Comparison of ENCODE assay signal across 22 cellular contexts in genomic region chr20:16293590-16293989, GRCh38.
DNase-seq lines count a peak whose midpoint lies in the region; ATAC-seq and TF ChIP-seq lines count a peak whose summit lies in the region.
"Had no signal": no experiment of that assay in that cellular context is flagged by ENCODE, and none has a peak within 500 bp of the region (broad histone marks: within the 10 kb centered on the region; RNA-seq: fewer than 3 reads in every experiment).

No MANE protein-coding gene starts in this region.

- H3K27me3 ChIP-seq in mammary epithelial cell (ENCODE audit: insufficient read depth, low read length): no peaks in the 10 kb centered on the region
- no peaks in the 10 kb centered on the region for H3K27me3 ChIP-seq in CD8-positive, alpha-beta memory T cell (ENCODE audit: insufficient read depth, low read length, poor library complexity, severe bottlenecking)

- H3K36me3 Mint-ChIP-seq in CD8-positive, alpha-beta memory T cell: peaks cover 0 to 42% (median 12%) of the 10 kb centered on the region in 3 donors
- H3K36me3 Mint-ChIP-seq: activated CD8-positive, alpha-beta memory T cell treated with anti-CD3 and anti-CD28 coated beads, Interleukin-2, amount 10 ng/mL, durations not matched to agents 7 days and 5 days had no signal

- peaks cover 0 to 13% (median 3%) of the 10 kb centered on the region in 5 donors for H3K9me3 Mint-ChIP-seq in CD8-positive, alpha-beta memory T cell
- H3K9me3 Mint-ChIP-seq: CD4-positive, alpha-beta T cell; IgD-negative memory B cell had no signal

- H3K4me1 Mint-ChIP-seq in CD8-positive, alpha-beta memory T cell: no peaks in the 10 kb centered on the region
- H3K4me1 Mint-ChIP-seq: activated CD8-positive, alpha-beta memory T cell treated with anti-CD3 and anti-CD28 coated beads, Interleukin-2, amount 10 ng/mL, durations not matched to agents 7 days and 5 days; IgD-negative memory B cell had no signal

- no peak overlapping the region for H3K4me3 Mint-ChIP-seq in CD8-positive, alpha-beta memory T cell
- H3K4me3 Mint-ChIP-seq: activated CD8-positive, alpha-beta memory T cell treated with anti-CD3 and anti-CD28 coated beads, Interleukin-2, amount 10 ng/mL, durations not matched to agents 7 days and 5 days; activated T-cell treated with anti-CD3 and anti-CD28 coated beads, Interleukin-2, amount 50 U/mL, for 72 hours; CD4-positive, alpha-beta T cell; IgD-negative memory B cell; WTC11 had no signal

- POLR2A ChIA-PET in CD8-positive, alpha-beta memory T cell (lab: Charles Lee): no interaction called here

- no peak overlapping the region for H2AFZ ChIP-seq in mammary epithelial cell (ENCODE audit: low read depth, low read length)

- intact Hi-C loops in mammary epithelial cell (cut with micrococcal nuclease): no loop called here

- BruUV-seq in mammary epithelial cell (replicated peaks; lab: Mats Ljungman, UMichigan): no TSS peak

- H3K27ac Mint-ChIP-seq in CD8-positive, alpha-beta memory T cell: no peak overlapping the region
- H3K27ac Mint-ChIP-seq: activated CD8-positive, alpha-beta memory T cell treated with anti-CD3 and anti-CD28 coated beads, Interleukin-2, amount 10 ng/mL, durations not matched to agents 7 days and 5 days; activated T-cell treated with anti-CD3 and anti-CD28 coated beads, Interleukin-2, amount 50 U/mL, for 72 hours; CD4-positive, alpha-beta T cell; IgD-negative memory B cell; WTC11 had no signal

- H3K79me2 ChIP-seq in mammary epithelial cell (ENCODE audit: insufficient read depth, low read length): no peaks in the 10 kb centered on the region

- in situ Hi-C loops in mammary epithelial cell (cut with MboI; ENCODE audit: low sequenced_read_pairs in 2 of 2): no loop called here

- no peaks in the 10 kb centered on the region for H3K9me3 ChIP-seq in mammary epithelial cell (replicated peaks; ENCODE audit: insufficient read depth, low read length)
- H3K9me3 ChIP-seq in CD8-positive, alpha-beta memory T cell (ENCODE audit: low read length): no peaks in the 10 kb centered on the region
- H3K9me3 ChIP-seq: prostate gland had no signal

- DNase-seq in HS-5 (ENCODE audit: low read depth): peak; percentile 25
- DNase-seq in NCI-H69 (lab: John Stamatoyannopoulos, UW): peak; percentile 31
- peak; percentile 69 for DNase-seq in mammary epithelial cell
- DNase-seq in renal cortical epithelial cell (ENCODE audit: low read depth): peak; percentile 44
- DNase-seq in CD8-positive, alpha-beta memory T cell: no peak
- no peak for DNase-seq in stimulated activated CD4-positive, alpha-beta T cell treated with anti-CD3 and anti-CD28 coated beads, Interleukin-4, amount 100 ng/mL, for 1 hour
- DNase-seq: activated CD4-positive, alpha-beta T cell treated with anti-CD3 and anti-CD28 coated beads, Interleukin-2, amount 50 U/mL, for 1 hour; activated CD8-positive, alpha-beta memory T cell treated with anti-CD3 and anti-CD28 coated beads, Interleukin-2, amount 10 ng/mL, durations not matched to agents 7 days and 5 days; activated naive CD4-positive, alpha-beta T cell treated with Interleukin-2 at 50 U/mL for 16 hours; activated T-cell treated with anti-CD3 and anti-CD28 coated beads, Interleukin-2, amount 50 U/mL, for 72 hours; amniotic stem cell; CD4-positive, alpha-beta T cell; cortex of kidney; NCI-H526 treated with DMSO at 0.1 percent for 48 hours; small intestine; stimulated activated CD4-positive, alpha-beta T cell treated with anti-CD3 and anti-CD28 coated beads, Interleukin-1b, Interleukin-23, amount 100 ng/mL, for 48 hours; substantia nigra had no signal

- dilution Hi-C loops in mammary epithelial cell (cut with HindIII; ENCODE audit: low sequenced_read_pairs): no loop called here

- no peak overlapping the region for H3K9ac ChIP-seq in mammary epithelial cell (ENCODE audit: insufficient read depth, low read length)

- no peak overlapping the region for H3K4me3 ChIP-seq in mammary epithelial cell (replicated peaks in 1 of 3; ENCODE audit: insufficient read depth in 1 of 3, low read depth in 2 of 3, low read length in 3 of 3)
- no peak overlapping the region for H3K4me3 ChIP-seq in CD8-positive, alpha-beta memory T cell (ENCODE audit: low read length)
- H3K4me3 ChIP-seq: prostate gland had no signal

- H3K36me3 ChIP-seq in mammary epithelial cell (ENCODE audit: insufficient read depth, low read length): no peaks in the 10 kb centered on the region
- no peaks in the 10 kb centered on the region for H3K36me3 ChIP-seq in CD8-positive, alpha-beta memory T cell (ENCODE audit: insufficient read depth, low read length)
- H3K36me3 ChIP-seq: prostate gland had no signal

- peaks cover 4% of the 10 kb centered on the region for H3K4me1 ChIP-seq in mammary epithelial cell (ENCODE audit: insufficient read depth, low read length)
- no peaks in the 10 kb centered on the region for H3K4me1 ChIP-seq in CD8-positive, alpha-beta memory T cell (ENCODE audit: insufficient read depth, low read length)
- H3K4me1 ChIP-seq: prostate gland had no signal

- ATAC-seq in HG03378 (IDR thresholded peaks at IDR 0.05; ENCODE audit: unreplicated experiment): no peak
- ATAC-seq: activated CD8-positive, alpha-beta memory T cell treated with anti-CD3 and anti-CD28 coated beads, Interleukin-2, amount 10 ng/mL, durations not matched to agents 7 days and 5 days; activated T-cell treated with anti-CD3 and anti-CD28 coated beads, Interleukin-2, amount 50 U/mL, for 72 hours; WTC11 had no signal

- TF ChIP-seq CTCF in mammary epithelial cell (conservative IDR thresholded peaks at IDR 0.05 in 1 of 2, IDR thresholded peaks at IDR 0.05 in 1 of 2; ENCODE audit: extremely low read depth in 1 of 2, insufficient read depth in 1 of 2, low read depth in 1 of 2, low read length in 2 of 2): no peak

- no peaks in the 10 kb centered on the region for H3K27me3 Mint-ChIP-seq in CD8-positive, alpha-beta memory T cell
- H3K27me3 Mint-ChIP-seq: activated CD8-positive, alpha-beta memory T cell treated with anti-CD3 and anti-CD28 coated beads, Interleukin-2, amount 10 ng/mL, durations not matched to agents 7 days and 5 days; CD4-positive, alpha-beta T cell; IgD-negative memory B cell had no signal

- H4K20me1 ChIP-seq in mammary epithelial cell (ENCODE audit: insufficient read depth, low read length): no peaks in the 10 kb centered on the region

- WGBS in mammary epithelial cell (ENCODE audit: low coverage, missing lambda C conversion rate): 73% methylated on average over 4 of the region's 5 CpGs

- H3K4me2 ChIP-seq in mammary epithelial cell (ENCODE audit: insufficient read depth, low read depth, low read length): no peak overlapping the region

- no peak overlapping the region for H3K27ac ChIP-seq in mammary epithelial cell (ENCODE audit: insufficient read depth, low read depth, low read length)
- H3K27ac ChIP-seq in CD8-positive, alpha-beta memory T cell (ENCODE audit: low read depth, low read length): no peak overlapping the region
- H3K27ac ChIP-seq: HL-60, prostate gland had no signal

- CTCF ChIA-PET in mammary epithelial cell (lab: Charles Lee; ENCODE audit: low non-redundant PET): no interaction called here
- CTCF ChIA-PET in CD8-positive, alpha-beta memory T cell (lab: Charles Lee): no interaction called here

Comparison
In these comparisons a context has a peak if more than half of its experiments do, and no peak if none do; other contexts are left out.
1. DNase-seq: peak in HS-5 (single experiment), NCI-H69 (single experiment), mammary epithelial cell (single experiment) and renal cortical epithelial cell (single experiment); none in CD8-positive, alpha-beta memory T cell (0 of 5) and stimulated activated CD4-positive, alpha-beta T cell treated with anti-CD3 and anti-CD28 coated beads, Interleukin-4, amount 100 ng/mL, for 1 hour (single experiment).